ENCODE assay signal across 10 cellular contexts in the genomic region with DNA sequence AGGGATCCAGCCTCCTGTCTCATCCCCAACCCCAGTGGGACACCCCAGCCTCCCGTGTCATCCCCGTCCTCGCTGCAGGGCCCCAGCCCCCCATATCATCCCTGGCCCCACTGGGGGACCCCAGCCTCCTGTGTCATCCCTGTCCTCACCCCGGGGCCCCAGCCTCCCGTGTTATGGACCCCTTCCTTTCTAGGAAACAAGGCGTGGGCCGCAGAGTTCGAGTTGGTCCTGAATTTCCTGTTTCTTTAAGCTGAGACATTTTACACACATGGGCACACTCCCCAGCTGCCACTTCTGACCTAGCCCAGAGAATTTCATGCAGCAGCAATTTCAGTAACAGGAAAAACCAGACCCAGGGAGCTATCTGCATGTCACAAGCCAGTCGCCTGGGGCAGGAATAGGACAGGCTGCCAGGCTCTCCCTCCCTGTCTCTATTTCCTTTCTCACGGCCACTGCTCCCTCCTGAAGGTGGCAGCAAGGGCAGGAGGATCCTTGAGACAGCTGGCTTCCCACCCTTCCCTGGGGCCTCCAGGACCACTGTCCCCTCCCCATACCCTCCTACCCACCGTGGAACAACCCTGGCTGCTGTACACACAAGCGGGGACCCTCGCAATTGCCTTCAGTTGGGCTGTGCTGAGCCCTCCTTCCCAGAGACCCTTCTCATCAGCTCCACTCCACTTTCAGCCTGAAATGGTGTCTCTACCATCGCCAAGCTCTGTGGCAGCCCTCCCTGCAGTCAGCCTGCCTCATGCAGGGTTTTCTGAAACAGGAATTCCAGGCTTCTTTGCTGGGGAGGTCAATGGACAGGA.
A peak's percentile ranks its signal among the peaks of the same experiment; 100 is the strongest.
DNase-seq lines count a peak whose midpoint lies in the region; ATAC-seq lines count a peak whose summit lies in the region.
"Had no signal": no experiment of that assay in that cellular context is flagged by ENCODE, and none has a peak within 500 bp of the region (broad histone marks: within the 10 kb centered on the region; RNA-seq: fewer than 3 reads in every experiment).

No MANE protein-coding gene starts in this region.

- H3K4me1 Mint-ChIP-seq in activated CD4-positive, alpha-beta T cell treated with anti-CD3 and anti-CD28 coated beads for 36 hours: peaks cover 76% of the 10 kb centered on the region
- peaks cover 67% of the 10 kb centered on the region for H3K4me1 Mint-ChIP-seq in T-helper 1 cell treated with Interleukin-12 subunit alpha and Interleukin-12 subunit beta and Interleukin-4 antibody, amounts not matched to agents 30 μg/mL and 1 μg/mL, for 36 hours (ENCODE audit: low read depth)
- H3K4me1 Mint-ChIP-seq in stimulated activated effector memory CD8-positive, alpha-beta T cell treated with anti-CD3 and anti-CD28 coated beads, Interleukin-12 subunit alpha, Interleukin-12 subunit beta, amount 100 ng/mL, for 72 hours: peaks cover 92% of the 10 kb centered on the region

- H3K9me3 Mint-ChIP-seq in activated CD4-positive, alpha-beta T cell treated with anti-CD3 and anti-CD28 coated beads for 36 hours (ENCODE audit: low read depth): no peaks in the 10 kb centered on the region
- no peaks in the 10 kb centered on the region for H3K9me3 Mint-ChIP-seq in T-helper 1 cell treated with Interleukin-12 subunit alpha and Interleukin-12 subunit beta and Interleukin-4 antibody, amounts not matched to agents 30 μg/mL and 1 μg/mL, for 36 hours
- no peaks in the 10 kb centered on the region for H3K9me3 Mint-ChIP-seq in stimulated activated effector memory CD8-positive, alpha-beta T cell treated with anti-CD3 and anti-CD28 coated beads, Interleukin-12 subunit alpha, Interleukin-12 subunit beta, amount 100 ng/mL, for 72 hours
- H3K9me3 Mint-ChIP-seq: activated B cell treated with CpG ODN at 0.5 μM for 24 hours; CD8-positive, alpha-beta memory T cell had no signal

- intact Hi-C loops in activated CD4-positive, alpha-beta T cell treated with anti-CD3 and anti-CD28 coated beads for 36 hours (cut with DNase I, micrococcal nuclease): loop anchor here (5.0 to 10.0 kb wide), 5 partner anchors 465 to 1113 kb away; partner anchors contain the start of gene MBOAT2 (in 1 of the 2)

- CTCF ChIA-PET in activated CD4-positive, alpha-beta T cell treated with anti-CD3 and anti-CD28 coated beads for 36 hours (lab: Charles Lee): interaction anchor here (0.5 to 0.9 kb wide), 4 partner anchors 15 to 1346 kb away, joined by 3 to 4 read pairs (median 4); no protein-coding TSS in a partner anchor

- H3K36me3 ChIP-seq in H7 (replicated peaks; ENCODE audit: control insufficient read depth, insufficient read depth, low read length): no peaks in the 10 kb centered on the region

- no peak for DNase-seq in activated CD4-positive, alpha-beta T cell treated with anti-CD3 and anti-CD28 coated beads for 36 hours
- no peak for DNase-seq in activated CD4-positive, alpha-beta T cell treated with anti-CD3 and anti-CD28 coated beads for 4 hours
- DNase-seq in iPS-NIHi11 (ENCODE audit: low spot score) (peak; percentile 68), H7 (no peak)
- no peak for DNase-seq in stimulated activated effector memory CD8-positive, alpha-beta T cell treated with anti-CD3 and anti-CD28 coated beads, Interleukin-12 subunit alpha, Interleukin-12 subunit beta, amount 100 ng/mL, for 72 hours (ENCODE audit: low spot score in 2 of 2)
- DNase-seq: activated B cell treated with CpG ODN at 0.5 μM for 24 hours had no signal

- POLR2A ChIA-PET in activated CD4-positive, alpha-beta T cell treated with anti-CD3 and anti-CD28 coated beads for 36 hours (lab: Charles Lee): no interaction called here

- no peak overlapping the region for H3K4me3 ChIP-seq in H7 (ENCODE audit: insufficient read depth, low read depth, low read length)

- no peak overlapping the region for H3K4me3 Mint-ChIP-seq in activated CD4-positive, alpha-beta T cell treated with anti-CD3 and anti-CD28 coated beads for 36 hours
- H3K4me3 Mint-ChIP-seq in T-helper 1 cell treated with Interleukin-12 subunit alpha and Interleukin-12 subunit beta and Interleukin-4 antibody, amounts not matched to agents 30 μg/mL and 1 μg/mL, for 36 hours: no peak overlapping the region
- peak overlapping the region; percentile 80 for H3K4me3 Mint-ChIP-seq in stimulated activated effector memory CD8-positive, alpha-beta T cell treated with anti-CD3 and anti-CD28 coated beads, Interleukin-12 subunit alpha, Interleukin-12 subunit beta, amount 100 ng/mL, for 72 hours
- H3K4me3 Mint-ChIP-seq: activated B cell treated with CpG ODN at 0.5 μM for 24 hours had no signal

- no peaks in the 10 kb centered on the region for H3K27me3 Mint-ChIP-seq in activated CD4-positive, alpha-beta T cell treated with anti-CD3 and anti-CD28 coated beads for 36 hours
- peaks cover 3% of the 10 kb centered on the region for H3K27me3 Mint-ChIP-seq in T-helper 1 cell treated with Interleukin-12 subunit alpha and Interleukin-12 subunit beta and Interleukin-4 antibody, amounts not matched to agents 30 μg/mL and 1 μg/mL, for 36 hours (ENCODE audit: low read depth)
- H3K27me3 Mint-ChIP-seq: CD8-positive, alpha-beta memory T cell had no signal

- H3K36me3 Mint-ChIP-seq in activated CD4-positive, alpha-beta T cell treated with anti-CD3 and anti-CD28 coated beads for 36 hours (ENCODE audit: low read depth): peaks cover 2% of the 10 kb centered on the region
- H3K36me3 Mint-ChIP-seq in T-helper 1 cell treated with Interleukin-12 subunit alpha and Interleukin-12 subunit beta and Interleukin-4 antibody, amounts not matched to agents 30 μg/mL and 1 μg/mL, for 36 hours (ENCODE audit: low read depth): peaks cover 5% of the 10 kb centered on the region
- H3K36me3 Mint-ChIP-seq in stimulated activated effector memory CD8-positive, alpha-beta T cell treated with anti-CD3 and anti-CD28 coated beads, Interleukin-12 subunit alpha, Interleukin-12 subunit beta, amount 100 ng/mL, for 72 hours: peaks cover 28% of the 10 kb centered on the region
- H3K36me3 Mint-ChIP-seq: CD8-positive, alpha-beta memory T cell had no signal

- ATAC-seq in activated CD4-positive, alpha-beta T cell treated with anti-CD3 and anti-CD28 coated beads for 36 hours: no peak
- no peak for ATAC-seq in stimulated activated effector memory CD8-positive, alpha-beta T cell treated with anti-CD3 and anti-CD28 coated beads, Interleukin-12 subunit alpha, Interleukin-12 subunit beta, amount 100 ng/mL, for 72 hours
- ATAC-seq in GM18511 (IDR thresholded peaks at IDR 0.05; ENCODE audit: unreplicated experiment) (no peak), HG02885 (IDR thresholded peaks at IDR 0.05; ENCODE audit: poor library complexity, unreplicated experiment) (no peak)

- peak overlapping the region; percentile 64 for H3K27ac Mint-ChIP-seq in activated CD4-positive, alpha-beta T cell treated with anti-CD3 and anti-CD28 coated beads for 36 hours
- peak overlapping the region; percentile 88 for H3K27ac Mint-ChIP-seq in T-helper 1 cell treated with Interleukin-12 subunit alpha and Interleukin-12 subunit beta and Interleukin-4 antibody, amounts not matched to agents 30 μg/mL and 1 μg/mL, for 36 hours
- H3K27ac Mint-ChIP-seq in stimulated activated effector memory CD8-positive, alpha-beta T cell treated with anti-CD3 and anti-CD28 coated beads, Interleukin-12 subunit alpha, Interleukin-12 subunit beta, amount 100 ng/mL, for 72 hours: peak overlapping the region; percentile 98
- H3K27ac Mint-ChIP-seq: activated B cell treated with CpG ODN at 0.5 μM for 24 hours had no signal

- no peaks in the 10 kb centered on the region; the same call in 1 of the 2 replicates for H3K27me3 ChIP-seq in H7 (ENCODE audit: control insufficient read depth, insufficient read depth, low read length)
